Comparison of ENCODE assay signal across 1 cellular context in the genomic region with DNA sequence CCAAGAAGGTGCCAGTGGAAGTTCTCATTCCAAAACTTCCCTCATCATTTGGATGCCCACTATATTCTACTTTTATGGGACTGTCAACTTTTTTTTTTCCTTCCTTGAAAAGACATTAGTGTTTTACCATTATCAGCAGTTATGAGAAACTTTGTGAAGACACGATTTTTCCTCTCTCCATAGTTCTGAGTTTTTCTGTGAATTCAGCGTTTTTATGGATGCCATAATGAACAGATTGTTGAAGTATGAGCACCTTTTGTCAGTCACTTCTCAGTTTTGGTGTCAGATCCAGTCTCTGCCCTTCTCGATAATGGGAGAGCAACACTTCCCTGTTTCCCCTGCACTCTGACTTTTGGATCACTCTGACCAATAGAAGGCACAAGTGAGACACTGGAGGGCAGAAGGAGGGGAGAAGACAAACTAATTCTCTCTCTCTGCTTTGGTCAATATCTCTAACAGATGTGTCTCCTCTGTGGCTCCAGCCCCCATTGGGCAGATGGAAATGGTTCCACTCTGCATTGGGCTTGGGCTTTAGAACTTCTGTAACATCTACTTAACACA.
A peak's percentile ranks its signal among the peaks of the same experiment; 100 is the strongest.
TF ChIP-seq lines count a peak whose summit lies in the region.

No MANE protein-coding gene starts in this region.

TF ChIP-seq in HepG2, 621 proteins besides CTCF, POLR2A, EP300 and RAD21 (continued from another document):
- TF ChIP-seq, protein P1, sequence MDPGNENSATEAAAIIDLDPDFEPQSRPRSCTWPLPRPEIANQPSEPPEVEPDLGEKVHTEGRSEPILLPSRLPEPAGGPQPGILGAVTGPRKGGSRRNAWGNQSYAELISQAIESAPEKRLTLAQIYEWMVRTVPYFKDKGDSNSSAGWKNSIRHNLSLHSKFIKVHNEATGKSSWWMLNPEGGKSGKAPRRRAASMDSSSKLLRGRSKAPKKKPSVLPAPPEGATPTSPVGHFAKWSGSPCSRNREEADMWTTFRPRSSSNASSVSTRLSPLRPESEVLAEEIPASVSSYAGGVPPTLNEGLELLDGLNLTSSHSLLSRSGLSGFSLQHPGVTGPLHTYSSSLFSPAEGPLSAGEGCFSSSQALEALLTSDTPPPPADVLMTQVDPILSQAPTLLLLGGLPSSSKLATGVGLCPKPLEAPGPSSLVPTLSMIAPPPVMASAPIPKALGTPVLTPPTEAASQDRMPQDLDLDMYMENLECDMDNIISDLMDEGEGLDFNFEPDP (CRISPR knock-in tag; conservative IDR thresholded peaks at IDR 0.05) = no peak
- TF ChIP-seq STAG1 (CRISPR knock-in tag; IDR thresholded peaks at IDR 0.05) = peak; percentile 53
- no peak for TF ChIP-seq SIX1 (CRISPR knock-in tag; IDR thresholded peaks at IDR 0.05; ENCODE audit: borderline replicate concordance)
- TF ChIP-seq POGZ (CRISPR knock-in tag; IDR thresholded peaks at IDR 0.05) = 0 out of 2 replicates have a peak, but pooled peaks have one; percentile 30
- TF ChIP-seq FOSL1 (CRISPR knock-in tag; IDR thresholded peaks at IDR 0.05; ENCODE audit: borderline replicate concordance) = no peak
- TF ChIP-seq THYN1 (CRISPR knock-in tag; IDR thresholded peaks at IDR 0.05; ENCODE audit: borderline replicate concordance, low read depth) = no peak
- TF ChIP-seq YEATS4 (CRISPR knock-in tag; IDR thresholded peaks at IDR 0.05; ENCODE audit: borderline replicate concordance) = no peak
- TF ChIP-seq NR2C2 (CRISPR knock-in tag; IDR thresholded peaks at IDR 0.05; ENCODE audit: borderline replicate concordance) = no peak
- TF ChIP-seq ZNF629 (CRISPR knock-in tag; conservative IDR thresholded peaks at IDR 0.05) = peak; percentile 73; the same call in 1 of the 2 replicates
